Comparison of ENCODE assay signal across 9 cellular contexts in genomic region chr12:54018608-54018984, GRCh38. TPM values are rescaled to one million over a fixed set of nuclear protein-coding genes. Genes with fewer than 3 reads are reported as not detected.
A peak's percentile ranks its signal among the peaks of the same experiment; 100 is the strongest.
DNase-seq lines count a peak whose midpoint lies in the region; ATAC-seq and TF ChIP-seq lines count a peak whose summit lies in the region.
"Had no signal": no experiment of that assay in that cellular context is flagged by ENCODE, and none has a peak within 500 bp of the region (broad histone marks: within the 10 kb centered on the region; RNA-seq: fewer than 3 reads in every experiment).

No MANE protein-coding gene starts in this region.

- H3K36me3 ChIP-seq in CD8-positive, alpha-beta memory T cell (ENCODE audit: insufficient read depth, low read length), result no peaks in the 10 kb centered on the region
- H3K36me3 ChIP-seq in adipocyte (ENCODE audit: control insufficient read depth, insufficient read depth, low read length, severe bottlenecking), result no peaks in the 10 kb centered on the region
- H3K36me3 ChIP-seq: neutrophil had no signal

- peak overlapping the region; percentile 72 for H3K27ac ChIP-seq in CD8-positive, alpha-beta memory T cell (ENCODE audit: low read depth, low read length)
- H3K27ac ChIP-seq: neutrophil had no signal

- peaks cover 61 to 76% of the 10 kb centered on the region in 2 donors for H3K27me3 Mint-ChIP-seq in CD8-positive, alpha-beta memory T cell
- H3K27me3 Mint-ChIP-seq in natural killer cell (ENCODE audit: low read depth in 2 of 2), result peaks cover 39 to 56% of the 10 kb centered on the region in 2 donors

- CTCF ChIA-PET in CD8-positive, alpha-beta memory T cell (lab: Charles Lee), result no interaction called here

- ATAC-seq in natural killer cell (no peak), GM19035 (IDR thresholded peaks at IDR 0.05; ENCODE audit: unreplicated experiment) (no peak)

- POLR2A ChIA-PET in CD8-positive, alpha-beta memory T cell (lab: Charles Lee), result no interaction called here

- no peak overlapping the region for H3K4me3 ChIP-seq in CD8-positive, alpha-beta memory T cell (ENCODE audit: low read length)
- H3K4me3 ChIP-seq in Jurkat, Clone E6-1 (ENCODE audit: low read length), result peak overlapping the region; percentile 86
- H3K4me3 ChIP-seq in adipocyte (ENCODE audit: low read length), result peak overlapping the region; percentile 98

- peaks cover 58% of the 10 kb centered on the region for H3K27me3 ChIP-seq in CD8-positive, alpha-beta memory T cell (ENCODE audit: insufficient read depth, low read length, poor library complexity, severe bottlenecking)
- H3K27me3 ChIP-seq in adipocyte (replicated peaks; ENCODE audit: control insufficient read depth, insufficient read depth, low read length), result no peaks in the 10 kb centered on the region

- TF ChIP-seq CTCF in natural killer cell (IDR thresholded peaks at IDR 0.05), result no peak

- intact Hi-C loops in natural killer cell (cut with micrococcal nuclease), result loop anchor here (10.0 kb wide), 1 partner anchor 266 kb away; the partner anchor contains the start of genes CBX5 and HNRNPA1
- intact Hi-C loops in head of caudate nucleus (cut with DNase I), result no loop called here

- peak overlapping the region in 5 of 7 donors; percentile 86 to 95 (median 91) for H3K4me3 Mint-ChIP-seq in CD8-positive, alpha-beta memory T cell
- H3K4me3 Mint-ChIP-seq in natural killer cell, result peak overlapping the region; percentile 81

- H3K9ac ChIP-seq in adipocyte (ENCODE audit: low read length), result peak overlapping the region; percentile 99

- peaks cover 0 to 2% (median 0%) of the 10 kb centered on the region in 5 donors for H3K9me3 Mint-ChIP-seq in CD8-positive, alpha-beta memory T cell
- no peaks in the 10 kb centered on the region for H3K9me3 Mint-ChIP-seq in natural killer cell

- H3K4me1 Mint-ChIP-seq in CD8-positive, alpha-beta memory T cell, result peaks cover 14 to 34% (median 18%) of the 10 kb centered on the region in 3 donors
- peaks cover 14 to 37% of the 10 kb centered on the region in 2 donors for H3K4me1 Mint-ChIP-seq in natural killer cell

- H3K27ac Mint-ChIP-seq in CD8-positive, alpha-beta memory T cell, result peak overlapping the region in 1 of 8 donors; percentile 23
- H3K27ac Mint-ChIP-seq in natural killer cell, result peak overlapping the region in 1 of 2 donors; percentile 89

- H3K9me3 ChIP-seq in CD8-positive, alpha-beta memory T cell (ENCODE audit: low read length), result no peaks in the 10 kb centered on the region
- no peaks in the 10 kb centered on the region for H3K9me3 ChIP-seq in adipocyte (ENCODE audit: control insufficient read depth, low read length)
- H3K9me3 ChIP-seq: neutrophil had no signal

- no peaks in the 10 kb centered on the region for H3K36me3 Mint-ChIP-seq in CD8-positive, alpha-beta memory T cell
- H3K36me3 Mint-ChIP-seq in natural killer cell, result no peaks in the 10 kb centered on the region

- peaks cover 11% of the 10 kb centered on the region for H3K4me1 ChIP-seq in CD8-positive, alpha-beta memory T cell (ENCODE audit: insufficient read depth, low read length)
- peaks cover 56% of the 10 kb centered on the region for H3K4me1 ChIP-seq in adipocyte (ENCODE audit: control insufficient read depth, insufficient read depth, low read length)

- no peak for DNase-seq in CD8-positive, alpha-beta memory T cell
- no peak for DNase-seq in Jurkat, Clone E6-1 (ENCODE audit: low read depth, low spot score)
- DNase-seq in adipocyte (ENCODE audit: low read depth) (no peak), natural killer cell (no peak), C1 segment of cervical spinal cord (lab: John Stamatoyannopoulos, UW) (no peak), NCI-H146 treated with DMSO at 0.1 percent for 48 hours (lab: John Stamatoyannopoulos, UW; ENCODE audit: unreplicated experiment) (no peak), head of caudate nucleus (no peak)

RNA-seq across cellular contexts. Expression of gene HOXC6, which starts 9.6 kb away (rescaled TPM):
- not detected for total RNA-seq in CD8-positive, alpha-beta memory T cell
- not detected for polyA plus RNA-seq in CD8-positive, alpha-beta memory T cell
- not detected for polyA plus RNA-seq in Jurkat, Clone E6-1 (2012; ENCODE audit: insufficient read depth, insufficient read length)
- not detected for total RNA-seq in natural killer cell

RNA-seq across cellular contexts. Expression of gene HOXC8, which starts 9.8 kb away (rescaled TPM):
- not detected for total RNA-seq in CD8-positive, alpha-beta memory T cell
- not detected for polyA plus RNA-seq in CD8-positive, alpha-beta memory T cell
- 1.1 TPM for polyA plus RNA-seq in Jurkat, Clone E6-1 (2012; ENCODE audit: insufficient read depth, insufficient read length)
- not detected for total RNA-seq in natural killer cell

RNA-seq across cellular contexts. Expression of gene HOXC5, which starts 14.3 kb away (rescaled TPM):
- not detected for total RNA-seq in CD8-positive, alpha-beta memory T cell
- polyA plus RNA-seq in CD8-positive, alpha-beta memory T cell, result not detected
- polyA plus RNA-seq in Jurkat, Clone E6-1 (2012; ENCODE audit: insufficient read depth, insufficient read length), result not detected
- under 1 TPM in 1 of 3 donors, not detected in 2; 0.20 TPM for total RNA-seq in natural killer cell

RNA-seq across cellular contexts. Expression of gene HOXC9, which starts 18.6 kb away (rescaled TPM):
- not detected for total RNA-seq in CD8-positive, alpha-beta memory T cell
- polyA plus RNA-seq in CD8-positive, alpha-beta memory T cell, result not detected
- polyA plus RNA-seq in Jurkat, Clone E6-1 (2012; ENCODE audit: insufficient read depth, insufficient read length), result 0.77 TPM
- not detected for total RNA-seq in natural killer cell

RNA-seq across cellular contexts. Expression of gene HOXC10, which starts 33.6 kb away (rescaled TPM):
- not detected for total RNA-seq in CD8-positive, alpha-beta memory T cell
- polyA plus RNA-seq in CD8-positive, alpha-beta memory T cell, result not detected
- 22.8 TPM for polyA plus RNA-seq in Jurkat, Clone E6-1 (2012; ENCODE audit: insufficient read depth, insufficient read length)
- total RNA-seq in natural killer cell, result not detected
